Comparison of ENCODE assay signal across 1 cellular context in genomic region chr1:151494741-151495281, GRCh38.
TF ChIP-seq lines count a peak whose summit lies in the region.

No MANE protein-coding gene starts in this region.

TF ChIP-seq in HEK293, 187 proteins besides CTCF, POLR2A, EP300 and RAD21 (continued from another document and continues in another):
- TF ChIP-seq ZNF704 (tag by site-specific recombination; IDR thresholded peaks at IDR 0.05) (no peak), ZNF398 (tag by site-specific recombination; IDR thresholded peaks at IDR 0.05) (peak; percentile 62; the same call in 1 of the 2 replicates), PATZ1 (tag by site-specific recombination; IDR thresholded peaks at IDR 0.05) (peak; percentile 92), ZNF140 (tag by site-specific recombination; IDR thresholded peaks at IDR 0.05) (no peak), ZNF274 (IDR thresholded peaks at IDR 0.05; ENCODE audit: low read length) (no peak), ZNF274 (tag by site-specific recombination; IDR thresholded peaks at IDR 0.05; ENCODE audit: borderline replicate concordance) (no peak), ZNF18 (tag by site-specific recombination; IDR thresholded peaks at IDR 0.05) (no peak; the same call in 1 of the 2 replicates), ZNF211 (tag by site-specific recombination; IDR thresholded peaks at IDR 0.05; ENCODE audit: low read depth) (no peak), ZNF521 (tag by site-specific recombination; IDR thresholded peaks at IDR 0.05) (no peak), ZNF610 (tag by site-specific recombination; IDR thresholded peaks at IDR 0.05; ENCODE audit: borderline replicate concordance) (no peak), REST (tag by site-specific recombination; IDR thresholded peaks at IDR 0.05) (no peak), ZNF692 (tag by site-specific recombination; IDR thresholded peaks at IDR 0.05) (peak; percentile 82), ZNF362 (tag by site-specific recombination; IDR thresholded peaks at IDR 0.05) (peak; percentile 97), WT1 (tag by site-specific recombination; IDR thresholded peaks at IDR 0.05) (peak; percentile 84), BCL11B (tag by site-specific recombination; IDR thresholded peaks at IDR 0.05; ENCODE audit: low read depth) (peak; percentile 79; the same call in 1 of the 2 replicates), ZNF785 (tag by site-specific recombination; IDR thresholded peaks at IDR 0.05) (no peak), ZNF26 (tag by site-specific recombination; IDR thresholded peaks at IDR 0.05) (no peak), ZBTB44 (tag by site-specific recombination; IDR thresholded peaks at IDR 0.05) (peak; percentile 62), ZBTB7A (tag by site-specific recombination; IDR thresholded peaks at IDR 0.05; ENCODE audit: low read depth) (0 out of 2 replicates have a peak, but pooled peaks have one; percentile 25), ZNF629 (tag by site-specific recombination; IDR thresholded peaks at IDR 0.05) (peak; percentile 96), INSM2 (tag by site-specific recombination; IDR thresholded peaks at IDR 0.05) (peak; percentile 94), PRDM1 (tag by site-specific recombination; IDR thresholded peaks at IDR 0.05) (peak; percentile 75), ZNF48 (tag by site-specific recombination; IDR thresholded peaks at IDR 0.05) (no peak), ZNF19 (tag by site-specific recombination; IDR thresholded peaks at IDR 0.05; ENCODE audit: low read depth) (no peak), ZNF791 (tag by site-specific recombination; IDR thresholded peaks at IDR 0.05) (no peak), ZNF16 (tag by site-specific recombination; IDR thresholded peaks at IDR 0.05; ENCODE audit: low read depth) (no peak), ZNF155 (tag by site-specific recombination; IDR thresholded peaks at IDR 0.05) (no peak), YY2 (tag by site-specific recombination; IDR thresholded peaks at IDR 0.05) (no peak), ZNF664 (tag by site-specific recombination; IDR thresholded peaks at IDR 0.05) (no peak), ZFP37 (tag by site-specific recombination; IDR thresholded peaks at IDR 0.05) (no peak), MZF1 (tag by site-specific recombination; IDR thresholded peaks at IDR 0.05; ENCODE audit: borderline replicate concordance) (no peak), KLF17 (tag by site-specific recombination; IDR thresholded peaks at IDR 0.05) (peak; percentile 89), KLF9 (tag by site-specific recombination; IDR thresholded peaks at IDR 0.05; ENCODE audit: low read depth) (peak; percentile 74), PRDM4 (tag by site-specific recombination; IDR thresholded peaks at IDR 0.05) (peak; percentile 72), SP2 (tag by site-specific recombination; IDR thresholded peaks at IDR 0.05) (peak; percentile 51), ZNF174 (tag by site-specific recombination; IDR thresholded peaks at IDR 0.05) (no peak)
